Comparison of ENCODE assay signal across 16 cellular contexts in the genomic region with DNA sequence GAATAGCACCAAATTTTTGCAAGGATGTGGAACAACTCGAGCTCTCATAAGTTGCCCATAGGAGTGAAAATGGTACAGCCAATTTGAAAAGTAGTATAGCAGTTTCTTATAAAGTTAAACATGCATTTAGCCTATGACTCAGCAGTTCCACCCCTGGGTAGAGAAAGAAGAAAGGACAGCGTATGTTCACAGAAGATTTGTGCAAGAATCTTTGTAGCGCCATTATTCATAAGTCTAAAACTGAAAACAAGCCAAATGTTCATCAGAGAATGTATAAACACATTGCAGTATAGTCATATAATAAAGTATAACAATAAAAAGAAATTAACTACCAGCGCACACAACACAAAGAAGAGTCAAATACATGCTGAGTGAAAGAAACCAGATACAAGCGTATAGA.
DNase-seq lines count a peak whose midpoint lies in the region; ATAC-seq and TF ChIP-seq lines count a peak whose summit lies in the region.
"Had no signal": no experiment of that assay in that cellular context is flagged by ENCODE, and none has a peak within 500 bp of the region (broad histone marks: within the 10 kb centered on the region; RNA-seq: fewer than 3 reads in every experiment).

No MANE protein-coding gene starts in this region.

- no peak overlapping the region for H3K27ac Mint-ChIP-seq in T-helper 2 cell treated with Interferon-gamma antibody and Interleukin-4, amounts not matched to agents 5 μg/mL and 100 μg/mL, for 36 hours
- H3K27ac Mint-ChIP-seq: CD8-positive, alpha-beta memory T cell had no signal

- ATAC-seq in left colon (peak; percentile 44), GM18517 (IDR thresholded peaks at IDR 0.05; ENCODE audit: unreplicated experiment) (no peak)

- POLR2A ChIA-PET in A673 (lab: Charles Lee; ENCODE audit: low non-redundant PET), result no interaction called here

- H3K4me3 ChIP-seq in A673 (ENCODE audit: low read depth, low read length, poor library complexity, severe bottlenecking) (no peak overlapping the region), choroid plexus epithelial cell (ENCODE audit: low read depth, low read length) (no peak overlapping the region)
- H3K4me3 ChIP-seq: MG63 had no signal

- H3K9me3 Mint-ChIP-seq in T-helper 2 cell treated with Interferon-gamma antibody and Interleukin-4, amounts not matched to agents 5 μg/mL and 100 μg/mL, for 36 hours, result peaks cover 8% of the 10 kb centered on the region

- intact Hi-C loops in A673 (cut with micrococcal nuclease; ENCODE audit: unreplicated experiment) (no loop called here), left colon (cut with DNase I, micrococcal nuclease) (no loop called here)

- no peak overlapping the region for H3K27ac ChIP-seq in A673 (ENCODE audit: low read depth, low read length, poor library complexity, severe bottlenecking)

- H3K4me3 Mint-ChIP-seq in T-helper 2 cell treated with Interferon-gamma antibody and Interleukin-4, amounts not matched to agents 5 μg/mL and 100 μg/mL, for 36 hours, result no peak overlapping the region
- H3K4me3 Mint-ChIP-seq: CD8-positive, alpha-beta memory T cell had no signal

- no peaks in the 10 kb centered on the region for H3K36me3 Mint-ChIP-seq in T-helper 2 cell treated with Interferon-gamma antibody and Interleukin-4, amounts not matched to agents 5 μg/mL and 100 μg/mL, for 36 hours (ENCODE audit: low read depth)
- H3K36me3 Mint-ChIP-seq: CD8-positive, alpha-beta memory T cell had no signal

- peak; percentile 29 for DNase-seq in A673 (ENCODE audit: low spot score)
- peak; percentile 24 for DNase-seq in NCI-H69 (lab: John Stamatoyannopoulos, UW)
- DNase-seq in choroid plexus epithelial cell (ENCODE audit: low read depth), result peak; percentile 25
- no peak for DNase-seq in left colon
- DNase-seq in MV-4-11 (lab: John Stamatoyannopoulos, UW), result no peak
- DNase-seq in T-helper 2 cell treated with Interferon-gamma antibody and Interleukin-4, amounts not matched to agents 5 μg/mL and 100 μg/mL, for 36 hours (ENCODE audit: low spot score), result no peak
- no peak for DNase-seq in activated T-cell treated with anti-CD3 and anti-CD28 coated beads, Interleukin-2, amount 50 U/mL, for 1 hour
- DNase-seq: C1 segment of cervical spinal cord; CD8-positive, alpha-beta memory T cell; DMS79; MG63; NCI-H1092; NCI-H2081 treated with DMSO at 0.1 percent for 48 hours; NCI-H774; Right ventricle myocardium superior had no signal

- no peaks in the 10 kb centered on the region for H3K27me3 ChIP-seq in A673 (replicated peaks; ENCODE audit: insufficient read depth, low read depth, low read length, poor library complexity)
- H3K27me3 ChIP-seq: MG63 had no signal

- no peaks in the 10 kb centered on the region for H3K4me1 Mint-ChIP-seq in T-helper 2 cell treated with Interferon-gamma antibody and Interleukin-4, amounts not matched to agents 5 μg/mL and 100 μg/mL, for 36 hours (ENCODE audit: low read depth)
- H3K4me1 Mint-ChIP-seq: CD8-positive, alpha-beta memory T cell had no signal

- H3K9me3 ChIP-seq in A673 (ENCODE audit: low read depth, low read length, poor library complexity, severe bottlenecking), result peaks cover 6% of the 10 kb centered on the region

- no peaks in the 10 kb centered on the region for H3K36me3 ChIP-seq in A673 (ENCODE audit: insufficient read depth, low read length, poor library complexity, severe bottlenecking)
- H3K36me3 ChIP-seq: MG63 had no signal

- H3K4me1 ChIP-seq in A673 (ENCODE audit: insufficient read depth, low read length, poor library complexity, severe bottlenecking), result peaks cover 4% of the 10 kb centered on the region

- no peaks in the 10 kb centered on the region for H3K27me3 Mint-ChIP-seq in T-helper 2 cell treated with Interferon-gamma antibody and Interleukin-4, amounts not matched to agents 5 μg/mL and 100 μg/mL, for 36 hours (ENCODE audit: low read depth)
- H3K27me3 Mint-ChIP-seq: CD8-positive, alpha-beta memory T cell had no signal

- no TSS peak for BruUV-seq in A673 (replicated peaks; lab: Mats Ljungman, UMichigan)

- no peak for TF ChIP-seq CTCF in A673 (conservative IDR thresholded peaks at IDR 0.05; ENCODE audit: low read depth, low read length)
- no peak for TF ChIP-seq CTCF in choroid plexus epithelial cell (conservative IDR thresholded peaks at IDR 0.05; ENCODE audit: low read depth, low read length)

- CTCF ChIA-PET in A673 (lab: Charles Lee), result no interaction called here

Comparison
In these comparisons a context has a peak if more than half of its experiments do, and no peak if none do; other contexts are left out.
1. DNase-seq: peak in A673 (single experiment), NCI-H69 (single experiment) and choroid plexus epithelial cell (single experiment); none in left colon (0 of 2), MV-4-11 (single experiment), T-helper 2 cell treated with Interferon-gamma antibody and Interleukin-4, amounts not matched to agents 5 μg/mL and 100 μg/mL, for 36 hours (single experiment) and activated T-cell treated with anti-CD3 and anti-CD28 coated beads, Interleukin-2, amount 50 U/mL, for 1 hour (single experiment).